ENCODE assay signal across 1 cellular context in the genomic region with DNA sequence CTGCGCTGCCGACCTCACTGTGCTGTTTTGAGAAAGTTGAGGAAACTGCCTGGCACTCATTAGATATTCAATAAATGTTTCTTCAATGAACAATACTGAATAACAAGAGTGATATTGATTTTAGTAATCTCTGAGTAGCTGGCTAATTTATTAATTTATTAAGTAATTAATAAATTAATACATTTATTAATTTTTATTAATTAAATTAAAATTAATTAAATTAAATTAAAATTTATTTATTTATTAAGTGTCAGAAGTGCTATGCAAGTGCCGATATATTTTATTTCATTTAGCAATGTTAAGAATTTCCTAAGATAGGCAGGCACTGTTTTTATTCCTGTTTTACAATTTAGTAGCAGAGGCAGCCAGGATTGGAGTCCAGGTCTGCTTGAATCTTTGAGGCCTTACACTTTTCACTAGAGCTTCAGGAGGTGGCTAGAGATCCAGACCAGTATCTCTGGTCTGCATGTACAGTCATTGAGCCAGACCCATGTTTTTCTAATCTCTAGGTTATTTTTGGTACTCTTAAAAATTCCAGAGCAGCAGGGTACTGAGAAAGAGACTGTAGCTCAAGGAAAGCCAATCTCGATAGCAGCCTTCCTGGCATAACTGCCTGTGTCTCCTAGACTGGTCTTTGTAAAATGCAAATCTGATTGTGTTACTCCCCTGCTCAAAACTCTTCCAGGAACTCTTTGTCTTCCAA.
TF ChIP-seq lines count a peak whose summit lies in the region.

No MANE protein-coding gene starts in this region.

TF ChIP-seq in WTC11, 78 proteins besides CTCF, POLR2A, EP300 and RAD21 (continued from another document):
- TF ChIP-seq, protein P1, sequence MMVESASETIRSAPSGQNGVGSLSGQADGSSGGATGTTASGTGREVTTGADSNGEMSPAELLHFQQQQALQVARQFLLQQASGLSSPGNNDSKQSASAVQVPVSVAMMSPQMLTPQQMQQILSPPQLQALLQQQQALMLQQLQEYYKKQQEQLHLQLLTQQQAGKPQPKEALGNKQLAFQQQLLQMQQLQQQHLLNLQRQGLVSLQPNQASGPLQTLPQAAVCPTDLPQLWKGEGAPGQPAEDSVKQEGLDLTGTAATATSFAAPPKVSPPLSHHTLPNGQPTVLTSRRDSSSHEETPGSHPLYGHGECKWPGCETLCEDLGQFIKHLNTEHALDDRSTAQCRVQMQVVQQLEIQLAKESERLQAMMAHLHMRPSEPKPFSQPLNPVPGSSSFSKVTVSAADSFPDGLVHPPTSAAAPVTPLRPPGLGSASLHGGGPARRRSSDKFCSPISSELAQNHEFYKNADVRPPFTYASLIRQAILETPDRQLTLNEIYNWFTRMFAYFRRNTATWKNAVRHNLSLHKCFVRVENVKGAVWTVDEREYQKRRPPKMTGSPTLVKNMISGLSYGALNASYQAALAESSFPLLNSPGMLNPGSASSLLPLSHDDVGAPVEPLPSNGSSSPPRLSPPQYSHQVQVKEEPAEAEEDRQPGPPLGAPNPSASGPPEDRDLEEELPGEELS (CRISPR knock-in tag; IDR thresholded peaks at IDR 0.05), result no peak
- TF ChIP-seq, protein P2, sequence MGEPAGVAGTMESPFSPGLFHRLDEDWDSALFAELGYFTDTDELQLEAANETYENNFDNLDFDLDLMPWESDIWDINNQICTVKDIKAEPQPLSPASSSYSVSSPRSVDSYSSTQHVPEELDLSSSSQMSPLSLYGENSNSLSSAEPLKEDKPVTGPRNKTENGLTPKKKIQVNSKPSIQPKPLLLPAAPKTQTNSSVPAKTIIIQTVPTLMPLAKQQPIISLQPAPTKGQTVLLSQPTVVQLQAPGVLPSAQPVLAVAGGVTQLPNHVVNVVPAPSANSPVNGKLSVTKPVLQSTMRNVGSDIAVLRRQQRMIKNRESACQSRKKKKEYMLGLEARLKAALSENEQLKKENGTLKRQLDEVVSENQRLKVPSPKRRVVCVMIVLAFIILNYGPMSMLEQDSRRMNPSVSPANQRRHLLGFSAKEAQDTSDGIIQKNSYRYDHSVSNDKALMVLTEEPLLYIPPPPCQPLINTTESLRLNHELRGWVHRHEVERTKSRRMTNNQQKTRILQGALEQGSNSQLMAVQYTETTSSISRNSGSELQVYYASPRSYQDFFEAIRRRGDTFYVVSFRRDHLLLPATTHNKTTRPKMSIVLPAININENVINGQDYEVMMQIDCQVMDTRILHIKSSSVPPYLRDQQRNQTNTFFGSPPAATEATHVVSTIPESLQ (CRISPR knock-in tag; IDR thresholded peaks at IDR 0.05), result no peak
